17 cellular contexts compared by ENCODE assay signal in genomic region chr20:10646886-10647420, GRCh38. TPM values are rescaled to one million over a fixed set of nuclear protein-coding genes. Genes with fewer than 3 reads are reported as not detected.
A peak's percentile ranks its signal among the peaks of the same experiment; 100 is the strongest.
DNase-seq lines count a peak whose midpoint lies in the region; FAIRE-seq and TF ChIP-seq lines count a peak whose summit lies in the region.
"Had no signal": no experiment of that assay in that cellular context is flagged by ENCODE, and none has a peak within 500 bp of the region (broad histone marks: within the 10 kb centered on the region; RNA-seq: fewer than 3 reads in every experiment).

No MANE protein-coding gene starts in this region.

- no peak overlapping the region for H3K4me2 ChIP-seq in smooth muscle cell

- no peaks in the 10 kb centered on the region for H3K9me3 ChIP-seq in A673 (ENCODE audit: low read depth, low read length, poor library complexity, severe bottlenecking)
- H3K9me3 ChIP-seq in esophagus squamous epithelium = no peaks in the 10 kb centered on the region
- H3K9me3 ChIP-seq in smooth muscle cell (replicated peaks; ENCODE audit: low read depth) = no peaks in the 10 kb centered on the region
- H3K9me3 ChIP-seq: BLaER1 had no signal

- H3K4me1 ChIP-seq in A673 (ENCODE audit: insufficient read depth, low read length, poor library complexity, severe bottlenecking) (peaks cover 32% of the 10 kb centered on the region), esophagus squamous epithelium (peaks cover 9 to 100% (median 61%) of the 10 kb centered on the region in 3 donors), smooth muscle cell (ENCODE audit: low read depth) (peaks cover 39% of the 10 kb centered on the region)

- H3K9ac ChIP-seq in smooth muscle cell (ENCODE audit: low read depth) = no peak overlapping the region
- H3K9ac ChIP-seq: BLaER1 had no signal

- no TSS peak for BruUV-seq in A673 (replicated peaks; lab: Mats Ljungman, UMichigan)

- TF ChIP-seq POLR2A in esophagus squamous epithelium (IDR thresholded peaks at IDR 0.05) (no peak), H54 (IDR thresholded peaks at IDR 0.05; ENCODE audit: low read depth, low read length) (no peak)

- H3K36me3 ChIP-seq in A673 (ENCODE audit: insufficient read depth, low read length, poor library complexity, severe bottlenecking) (peaks cover 89% of the 10 kb centered on the region), esophagus squamous epithelium (peaks cover 73 to 100% (median 91%) of the 10 kb centered on the region in 3 donors), smooth muscle cell (ENCODE audit: low read depth) (no peaks in the 10 kb centered on the region)
- H3K36me3 ChIP-seq: BLaER1 had no signal

- no peak overlapping the region for H2AFZ ChIP-seq in smooth muscle cell (ENCODE audit: low read depth)

- intact Hi-C loops in A673 (cut with micrococcal nuclease; ENCODE audit: unreplicated experiment) (loop anchor here (5.0 kb wide), 1 partner anchor 95 kb away; no protein-coding TSS in a partner anchor), esophagus squamous epithelium (cut with DNase I) (no loop called here)

- H3F3A ChIP-seq in smooth muscle cell (ENCODE audit: low read depth) = peaks cover 63% of the 10 kb centered on the region

- CTCF ChIA-PET in A673 (lab: Charles Lee) (no interaction called here), RWPE1 (lab: Yijun Ruan, JAX) (no interaction called here)

- H3K79me2 ChIP-seq in smooth muscle cell (ENCODE audit: low read depth) = no peaks in the 10 kb centered on the region

- DNase-seq in A673 (ENCODE audit: low spot score) = peak; percentile 38
- no peak for DNase-seq in RWPE1 (ENCODE audit: low spot score)
- no peak for DNase-seq in esophagus squamous epithelium (lab: John Stamatoyannopoulos, UW)
- DNase-seq in smooth muscle cell (lab: John Stamatoyannopoulos, UW; ENCODE audit: unreplicated experiment) = no peak
- DNase-seq in midbrain (lab: John Stamatoyannopoulos, UW) = no peak
- no peak for DNase-seq in islet precursor cell
- DNase-seq in H54 (ENCODE audit: insufficient read length, low spot score) = no peak
- DNase-seq: activated effector memory CD4-positive, alpha-beta T cell treated with Interleukin-2 at 50 U/mL for 16 hours; anterior cingulate cortex; cerebellar nuclear complex; head of caudate nucleus; naive B cell; NCI-H146; occipital lobe; stimulated activated CD4-positive, alpha-beta T cell treated with anti-CD3 and anti-CD28 coated beads, Interleukin-2, amount 100 ng/mL, for 48 hours had no signal

- H4K20me1 ChIP-seq in smooth muscle cell (ENCODE audit: low read depth) = peaks cover 9% of the 10 kb centered on the region
- H4K20me1 ChIP-seq: BLaER1 had no signal

- FAIRE-seq in H54 (lab: Jason Lieb, UNC) = no peak

- POLR2A ChIA-PET in A673 (lab: Charles Lee; ENCODE audit: low non-redundant PET) = no interaction called here
- POLR2A ChIA-PET in RWPE1 (lab: Yijun Ruan, JAX; ENCODE audit: low non-redundant PET) = no interaction called here

- H3K27me3 ChIP-seq in A673 (replicated peaks; ENCODE audit: insufficient read depth, low read depth, low read length, poor library complexity) (no peaks in the 10 kb centered on the region), esophagus squamous epithelium (no peaks in the 10 kb centered on the region), smooth muscle cell (ENCODE audit: low read depth) (no peaks in the 10 kb centered on the region)
- H3K27me3 ChIP-seq: BLaER1 had no signal

- no peak for TF ChIP-seq CTCF in A673 (conservative IDR thresholded peaks at IDR 0.05; ENCODE audit: low read depth, low read length)
- TF ChIP-seq CTCF in RWPE1 (conservative IDR thresholded peaks at IDR 0.05; ENCODE audit: low read depth) = no peak
- TF ChIP-seq CTCF in esophagus squamous epithelium (IDR thresholded peaks at IDR 0.05) = no peak
- no peak for TF ChIP-seq CTCF in smooth muscle cell (IDR thresholded peaks at IDR 0.05; ENCODE audit: borderline replicate concordance, insufficient read depth, poor library complexity, severe bottlenecking)

- H3K27ac ChIP-seq in A673 (ENCODE audit: low read depth, low read length, poor library complexity, severe bottlenecking) (no peak overlapping the region), RWPE1 (peak overlapping the region; percentile 60), esophagus squamous epithelium (peak overlapping the region; percentile 45 to 99 (median 80)), smooth muscle cell (ENCODE audit: low read depth) (peak overlapping the region; percentile 94)
- H3K27ac ChIP-seq: BLaER1 had no signal

- H3K4me3 ChIP-seq in A673 (ENCODE audit: low read depth, low read length, poor library complexity, severe bottlenecking) (no peak overlapping the region), esophagus squamous epithelium (no peak overlapping the region), smooth muscle cell (no peak overlapping the region)
- H3K4me3 ChIP-seq: BLaER1 had no signal

- 71 to 81% methylated on average over 3 to 4 of the region's 9 CpGs for WGBS in esophagus squamous epithelium, 2 donors
- 96% methylated on average over 9 of the region's 9 CpGs for WGBS in smooth muscle cell (ENCODE audit: low lambda C conversion rate)

RNA-seq across cellular contexts. Expression of gene JAG1, which starts 26.8 kb away (rescaled TPM):
- total RNA-seq in A673 (2021) (42.9 and 57.5 TPM in 2 replicates), esophagus squamous epithelium (100 to 1,000 TPM in 3 of 4 donors, 10 to 100 TPM in 1; 89.6 to 182 (median 123) TPM), smooth muscle cell (126 and 135 TPM in 2 replicates)
- 45.0 and 73.6 TPM in 2 replicates for polyA plus RNA-seq in smooth muscle cell
- total RNA-seq: G401 had no signal
